In genomic region chr15:39628131-39628482, GRCh38 we compare ENCODE assay signal across 12 cellular contexts. TPM values are rescaled to one million over a fixed set of nuclear protein-coding genes. Genes with fewer than 3 reads are reported as not detected.
DNase-seq lines count a peak whose midpoint lies in the region; ATAC-seq, FAIRE-seq and TF ChIP-seq lines count a peak whose summit lies in the region.
"Had no signal": no experiment of that assay in that cellular context is flagged by ENCODE, and none has a peak within 500 bp of the region (broad histone marks: within the 10 kb centered on the region; RNA-seq: fewer than 3 reads in every experiment).

No MANE protein-coding gene starts in this region.

- H3K9me3 ChIP-seq in Loucy (ENCODE audit: insufficient read depth, low read depth, low read length) (no peaks in the 10 kb centered on the region), H1 (ENCODE audit: insufficient read depth in 2 of 2, low read depth in 1 of 2, low read length in 1 of 2) (no peaks in the 10 kb centered on the region), lung (ENCODE audit: control insufficient read depth in 2 of 2, insufficient read depth in 1 of 2, low read length in 1 of 2) (peaks cover 0 to 2% of the 10 kb centered on the region in 2 donors)

- WGBS in H1 (ENCODE audit: extremely low coverage in 1 of 2, insufficient coverage in 1 of 2, insufficient read length in 1 of 2, insufficient replicate concordance in 2 of 2, low coverage in 1 of 2, low lambda C conversion rate in 2 of 2, missing lambda C conversion rate in 1 of 2), 2 experiments = 88% methylated on average over 5 of the region's 5 CpGs; no CpG with 5 or more reads in 1 of the 2 experiments
- 67 to 82% methylated on average over 5 of the region's 5 CpGs for WGBS in lung, 2 donors

- H3K27ac Mint-ChIP-seq in type B pancreatic cell = no peak overlapping the region
- H3K27ac Mint-ChIP-seq: CD14-positive monocyte had no signal

- peaks cover 69% of the 10 kb centered on the region for H3K4me1 ChIP-seq in Loucy (ENCODE audit: insufficient read depth, low read length, poor library complexity, severe bottlenecking)
- H3K4me1 ChIP-seq in H1 (replicated peaks in 1 of 4; ENCODE audit: control insufficient read depth in 3 of 4, insufficient read depth in 4 of 4, low read length in 3 of 4) = no peaks in the 10 kb centered on the region; a peak in 2 of 7 replicates
- H3K4me1 ChIP-seq in lung (ENCODE audit: control insufficient read depth in 2 of 2, insufficient read depth in 2 of 2, low read length in 2 of 2) = peaks cover 26 to 35% of the 10 kb centered on the region in 2 donors

- no peak for TF ChIP-seq POLR2A in H1 (IDR thresholded peaks at IDR 0.05; ENCODE audit: control extremely low read depth in 1 of 2, low read depth in 2 of 2, low read length in 2 of 2)

- H4K20me1 ChIP-seq in Loucy (ENCODE audit: insufficient read depth, low read length, poor library complexity, severe bottlenecking) = no peaks in the 10 kb centered on the region
- H4K20me1 ChIP-seq in H1 (replicated peaks in 1 of 2; ENCODE audit: control insufficient read depth in 1 of 2, insufficient read depth in 2 of 2, low read length in 2 of 2) = no peaks in the 10 kb centered on the region

- H2BK15ac ChIP-seq in H1 (ENCODE audit: low read length) = no peak overlapping the region; the same call in 1 of the 2 replicates

- H2BK120ac ChIP-seq in H1 (replicated peaks; ENCODE audit: low read depth, low read length) = no peak overlapping the region

- no peaks in the 10 kb centered on the region for H3K23me2 ChIP-seq in H1 (ENCODE audit: low read depth, low read length)

- no peak overlapping the region for H4K8ac ChIP-seq in H1 (ENCODE audit: extremely low read depth, insufficient read depth, low read length)

- H3K9me3 Mint-ChIP-seq in type B pancreatic cell = no peaks in the 10 kb centered on the region

- no peak overlapping the region for H2AFZ ChIP-seq in Loucy (ENCODE audit: low read length)
- H2AFZ ChIP-seq in H1 (ENCODE audit: low read length) = no peak overlapping the region

- no peak overlapping the region for H2BK5ac ChIP-seq in H1 (ENCODE audit: low read depth, low read length)

- CTCF ChIA-PET in H1 (lab: Charles Lee; ENCODE audit: partially characterized antibody) = interaction anchor here (0.8 to 5.6 kb wide), 11 partner anchors 9 to 130 kb away, joined by 3 to 25 read pairs (median 4); no protein-coding TSS in a partner anchor

- H3K56ac ChIP-seq in H1 (replicated peaks; ENCODE audit: insufficient read length, low read depth, low read length) = no peak overlapping the region

- no peak overlapping the region for H4K5ac ChIP-seq in H1 (ENCODE audit: insufficient read length, low read depth, low read length)

- ATAC-seq in lung (ENCODE audit: insufficient read depth, low FRiP score) (no peak), HG02852 (IDR thresholded peaks at IDR 0.05; ENCODE audit: unreplicated experiment) (no peak)

- H3K18ac ChIP-seq in H1 (ENCODE audit: extremely low read depth, low read length) = no peak overlapping the region

- H3K36me3 ChIP-seq in Loucy (ENCODE audit: insufficient read depth, low read length) (no peaks in the 10 kb centered on the region), H1 (ENCODE audit: control insufficient read depth in 2 of 4, insufficient read depth in 4 of 4, low read length in 3 of 4) (no peaks in the 10 kb centered on the region), lung (ENCODE audit: control insufficient read depth in 2 of 2, insufficient read depth in 2 of 2, low read length in 2 of 2) (no peaks in the 10 kb centered on the region)

- POLR2A ChIA-PET in H1 (lab: Charles Lee; ENCODE audit: partially characterized antibody) = no interaction called here

- peaks cover 10% of the 10 kb centered on the region for H3K4me1 Mint-ChIP-seq in type B pancreatic cell (ENCODE audit: unreplicated experiment)

- H3K79me1 ChIP-seq in H1 (ENCODE audit: low read depth, low read length) = no peaks in the 10 kb centered on the region

- H3K4me3 Mint-ChIP-seq in type B pancreatic cell = no peak overlapping the region
- H3K4me3 Mint-ChIP-seq: CD14-positive monocyte had no signal

- H3K27me3 ChIP-seq in Loucy (ENCODE audit: insufficient read depth, low read length, poor library complexity, severe bottlenecking) = no peaks in the 10 kb centered on the region
- no peaks in the 10 kb centered on the region for H3K27me3 ChIP-seq in H1 (replicated peaks in 1 of 4; ENCODE audit: control insufficient read depth in 3 of 4, extremely low read depth in 1 of 4, insufficient read depth in 3 of 4, low read length in 3 of 4)
- no peaks in the 10 kb centered on the region for H3K27me3 ChIP-seq in lung (ENCODE audit: control insufficient read depth, insufficient read depth)
- H3K27me3 ChIP-seq: dorsolateral prefrontal cortex had no signal

- no peaks in the 10 kb centered on the region for H3K9me2 ChIP-seq in Loucy (replicated peaks; ENCODE audit: low read depth, low read length)

- H3K9ac ChIP-seq in Loucy (ENCODE audit: low read depth, low read length, poor library complexity, severe bottlenecking) = no peak overlapping the region
- H3K9ac ChIP-seq in H1 (replicated peaks in 1 of 4; ENCODE audit: extremely low read depth in 1 of 4, low read depth in 3 of 4, low read length in 3 of 4) = no peak overlapping the region

- H2AK5ac ChIP-seq in H1 (ENCODE audit: low read depth, low read length) = no peak overlapping the region

- H2BK12ac ChIP-seq in H1 (ENCODE audit: low read depth, low read length) = no peak overlapping the region

- H3K23ac ChIP-seq in H1 (ENCODE audit: insufficient read length) = no peak overlapping the region

- H3K4me2 ChIP-seq in Loucy (ENCODE audit: low read depth, low read length, poor library complexity, severe bottlenecking) (no peak overlapping the region), H1 (ENCODE audit: insufficient read depth in 1 of 2, low read depth in 2 of 2, low read length in 2 of 2) (no peak overlapping the region)

- H3K4me3 ChIP-seq in AG09309 (ENCODE audit: control insufficient read depth, low read depth, low read length) (no peak overlapping the region), Loucy (ENCODE audit: low read length, poor library complexity, severe bottlenecking) (no peak overlapping the region), H1 (ENCODE audit: extremely low read depth in 1 of 4, insufficient read depth in 2 of 4, low read depth in 3 of 4, low read length in 4 of 4) (no peak overlapping the region), lung (no peak overlapping the region)
- H3K4me3 ChIP-seq: dorsolateral prefrontal cortex had no signal

- no peaks in the 10 kb centered on the region for H3K27me3 Mint-ChIP-seq in type B pancreatic cell

- TF ChIP-seq CTCF in AG09309 (IDR thresholded peaks at IDR 0.05; ENCODE audit: control insufficient read depth, insufficient read depth, low read depth, low read length, missing control alignments) (peak; percentile 24), Loucy (conservative IDR thresholded peaks at IDR 0.05; ENCODE audit: low read length) (peak; percentile 39; the same call in 1 of the 2 replicates), H1 (IDR thresholded peaks at IDR 0.05; ENCODE audit: control extremely low read depth in 1 of 3, insufficient read depth in 1 of 3, low read depth in 1 of 3, low read length in 3 of 3) (peak in 2 of 3 experiments; percentile 28 to 44; a peak in 3 of 4 replicates), lung (IDR thresholded peaks at IDR 0.05; ENCODE audit: control extremely low read depth, extremely low read depth) (no peak), type B pancreatic cell (conservative IDR thresholded peaks at IDR 0.05) (no peak)

- no peak overlapping the region for H2BK20ac ChIP-seq in H1 (ENCODE audit: low read length)

- peak; percentile 35 to 44 for TF ChIP-seq RAD21 in H1 (IDR thresholded peaks at IDR 0.05 in 1 of 2, conservative IDR thresholded peaks at IDR 0.05 in 1 of 2; ENCODE audit: low read depth in 2 of 2, low read length in 2 of 2)

- no peak overlapping the region for H3K4ac ChIP-seq in H1 (replicated peaks; ENCODE audit: insufficient read length, low read depth, low read length)

- no peak for TF ChIP-seq EP300 in H1 (IDR thresholded peaks at IDR 0.05; ENCODE audit: borderline replicate concordance in 1 of 2, low read depth in 2 of 2, low read length in 2 of 2)

- H3K79me2 ChIP-seq in Loucy (ENCODE audit: insufficient read depth, low read length) = no peaks in the 10 kb centered on the region
- H3K79me2 ChIP-seq in H1 (ENCODE audit: control insufficient read depth in 1 of 2, insufficient read depth in 2 of 2, low read length in 2 of 2) = no peaks in the 10 kb centered on the region

- no peak overlapping the region for H3K14ac ChIP-seq in H1 (ENCODE audit: insufficient read length)

- no peak for FAIRE-seq in H1 (lab: Jason Lieb, UNC)

- no peaks in the 10 kb centered on the region for H3K36me3 Mint-ChIP-seq in type B pancreatic cell
- H3K36me3 Mint-ChIP-seq: CD14-positive monocyte had no signal

- no peak overlapping the region for H3K27ac ChIP-seq in H1 (ENCODE audit: low read depth, low read length)
- peak overlapping the region; percentile 5 to 38 for H3K27ac ChIP-seq in lung (ENCODE audit: low read depth in 1 of 2, low read length in 1 of 2)

- H3F3A ChIP-seq in Loucy (ENCODE audit: low read depth) = peaks cover 18% of the 10 kb centered on the region

- DNase-seq in AG09309 (ENCODE audit: low read depth) = no peak
- no peak for DNase-seq in H1 (ENCODE audit: low read depth in 1 of 2, low spot score in 2 of 2)
- no peak for DNase-seq in lung (ENCODE audit: low spot score)
- DNase-seq in type B pancreatic cell (ENCODE audit: extremely low spot score, unreplicated experiment) = no peak
- DNase-seq in SW480 (ENCODE audit: low spot score) = no peak
- no peak for DNase-seq in SHP77 treated with DMSO at 0.1 percent for 48 hours (lab: John Stamatoyannopoulos, UW)
- DNase-seq: activated T-cell treated with anti-CD3 and anti-CD28 coated beads, Interleukin-2, amount 50 U/mL, for 48 hours; retina had no signal

- no peak overlapping the region for H4K91ac ChIP-seq in H1 (replicated peaks; ENCODE audit: insufficient read length, low read length)

TF ChIP-seq in H1, 55 proteins besides CTCF, POLR2A, EP300 and RAD21 (continues in another document):
- no peak for TF ChIP-seq YY1 (IDR thresholded peaks at IDR 0.05; ENCODE audit: low read depth, low read length)
- TF ChIP-seq TBP (IDR thresholded peaks at IDR 0.05; ENCODE audit: low read depth, low read length) = no peak
- no peak for TF ChIP-seq SAP30 (IDR thresholded peaks at IDR 0.05; ENCODE audit: insufficient read depth, insufficient replicate concordance, low read length)

RNA-seq across cellular contexts. Expression of gene THBS1, which starts 47.2 kb away (rescaled TPM):
- total RNA-seq in H1 (2021; fragmentation: NEBNext Ultra II Directional; extraction: Animal tissue kit (Norgen Biotek cat#: 25700)) = 63.3 and 66.7 TPM in 2 replicates
- polyA plus RNA-seq in H1 (2011; rRNA removed) (10.3 and 21.7 TPM in 2 replicates), lung (100 to 1,000 TPM in 1 of 2 donors, 10 to 100 TPM in 1; 35.3 to 544 TPM)
- polyA plus RNA-seq in H1 (2011; cell fraction: cytosol; rRNA removed) = 10.6 TPM
- polyA plus RNA-seq in H1 (2011; cell fraction: nucleus; rRNA removed) = 92.0 TPM
- 14.3 to 28.9 TPM (median 22.0 TPM) in 4 replicates for polyA plus RNA-seq in H1 (2012, experiment 1 of 2)
- 1.6 TPM for polyA plus RNA-seq in H1 (2012, experiment 2 of 2)
- polyA plus RNA-seq in H1 (2013, experiment 1 of 2) = 19.2 TPM
- 20.2 TPM for polyA plus RNA-seq in H1 (2013, experiment 2 of 2)
- polyA minus RNA-seq in H1 (2011; rRNA and poly(A)+ RNA removed) = 87.9 and 131 TPM in 2 replicates
- polyA minus RNA-seq in H1 (2011; cell fraction: cytosol; rRNA and poly(A)+ RNA removed) = 100 TPM
- polyA minus RNA-seq in H1 (2011; cell fraction: nucleus; rRNA and poly(A)+ RNA removed) = 293 TPM
- total RNA-seq in lung (100 to 1,000 TPM; 174 to 477 TPM), type B pancreatic cell (ENCODE audit: low replicate concordance) (51.7 and 137 TPM in 2 replicates)

Comparison
In these comparisons a context has a peak if more than half of its experiments do, and no peak if none do; other contexts are left out.
1. CTCF ChIP-seq: peak in AG09309 (single experiment), Loucy (single experiment) and H1 (2 of 3); none in lung (single experiment) and type B pancreatic cell (single experiment).